6 cellular contexts compared by ENCODE assay signal in the genomic region with DNA sequence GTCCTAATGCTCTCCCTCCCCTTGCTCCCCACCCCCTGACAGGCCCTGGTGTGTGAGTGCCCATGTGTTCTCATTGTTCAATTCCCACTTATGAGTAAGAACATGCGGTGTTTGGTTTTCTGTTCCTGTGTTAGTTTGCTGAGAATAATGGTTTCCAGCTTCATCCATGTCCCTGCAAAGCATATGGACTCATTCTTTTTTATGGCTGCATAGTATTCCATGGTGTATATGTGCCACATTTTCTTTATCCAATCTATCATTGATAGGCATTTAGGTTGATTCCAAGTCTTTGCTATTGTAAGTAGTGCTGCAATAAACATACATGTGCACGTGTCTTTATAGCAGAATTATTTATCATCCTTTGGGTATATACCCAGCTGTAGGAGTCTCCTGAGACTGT. TPM values are rescaled to one million over a fixed set of nuclear protein-coding genes. Genes with fewer than 3 reads are reported as not detected.
"Had no signal": no experiment of that assay in that cellular context is flagged by ENCODE, and none has a peak within 500 bp of the region (broad histone marks: within the 10 kb centered on the region; RNA-seq: fewer than 3 reads in every experiment).

No MANE protein-coding gene starts in this region.

RNA-seq across cellular contexts. Expression of a gene that starts 42.5 kb away (rescaled TPM):
- total RNA-seq: activated naive CD4-positive, alpha-beta T cell treated with anti-CD3 and anti-CD28 coated beads for 36 hours; activated naive CD8-positive, alpha-beta T cell treated with anti-CD3 and anti-CD28 coated beads for 36 hours; activated naive CD8-positive, alpha-beta T cell treated with anti-CD3 and anti-CD28 coated beads, Interleukin-2, amount 10 ng/mL, durations not matched to agents 7 days and 5 days; activated T-cell treated with anti-CD3 and anti-CD28 coated beads, Interleukin-2, amount 50 U/mL, for 72 hours; activated T-helper 1 cell treated with anti-CD3 and anti-CD28 coated beads, Interleukin-12 subunit alpha, Interleukin-12 subunit beta, Interleukin-2, Interleukin-4 antibody, amounts not matched to agents 30 ng/mL and 10 ng/mL and 1 ng/mL, durations not matched to agents 14 hours and 24 hours and 36 hours; activated T-helper 2 cell treated with anti-CD3 and anti-CD28 coated beads, Interferon-gamma antibody, Interleukin-2, Interleukin-4, amounts not matched to agents 10 μg/mL and 5 μg/mL and 100 μg/mL, durations not matched to agents 14 hours and 24 hours and 36 hours had no signal
